In the genomic region with DNA sequence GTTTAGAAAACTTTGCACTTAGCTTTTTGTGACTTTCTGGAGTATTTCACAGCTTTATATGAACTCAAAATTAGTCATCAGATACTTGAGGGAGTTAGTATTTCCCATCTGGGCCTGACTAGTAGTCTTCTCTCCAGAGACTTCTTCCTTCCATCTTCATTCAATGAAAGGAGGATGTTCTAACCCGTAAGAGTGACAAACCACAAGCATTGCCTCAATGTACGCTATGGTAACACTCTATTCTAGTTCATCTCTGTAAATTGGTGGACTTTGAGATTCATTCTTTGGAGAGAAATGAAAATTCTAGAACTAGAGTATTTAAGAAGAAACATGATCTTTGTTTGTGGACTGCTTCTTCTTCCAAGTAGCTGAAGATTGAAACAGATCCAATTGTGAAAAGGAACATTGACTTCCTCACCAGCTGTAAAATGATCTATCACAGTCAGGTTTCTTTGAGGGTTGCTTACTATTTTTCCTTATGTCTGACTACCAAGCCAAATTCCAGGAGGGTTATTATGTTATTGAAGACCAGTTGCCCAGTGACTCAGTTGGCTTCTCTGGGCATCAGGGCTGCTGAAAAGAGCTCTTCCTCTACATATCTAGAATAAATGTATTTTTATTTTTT, we compare ENCODE assay signal across 13 cellular contexts.
"Had no signal": no experiment of that assay in that cellular context is flagged by ENCODE, and none has a peak within 500 bp of the region (broad histone marks: within the 10 kb centered on the region; RNA-seq: fewer than 3 reads in every experiment).

No MANE protein-coding gene starts in this region.

- H3K4me3 Mint-ChIP-seq: activated CD4-positive, alpha-beta T cell treated with anti-CD3 and anti-CD28 coated beads, Interleukin-2, amount 10 ng/mL, durations not matched to agents 7 days and 5 days; neural progenitor cell; stimulated activated effector memory CD8-positive, alpha-beta T cell treated with anti-CD3 and anti-CD28 coated beads, Interleukin-12 subunit alpha, Interleukin-12 subunit beta, amount 100 ng/mL, for 72 hours had no signal

- H3K9me3 Mint-ChIP-seq: activated CD4-positive, alpha-beta T cell treated with anti-CD3 and anti-CD28 coated beads, Interleukin-2, amount 10 ng/mL, durations not matched to agents 7 days and 5 days; activated naive CD4-positive, alpha-beta T cell treated with anti-CD3 and anti-CD28 coated beads, Interleukin-2, amount 50 U/mL, for 72 hours; neural progenitor cell; stimulated activated effector memory CD8-positive, alpha-beta T cell treated with anti-CD3 and anti-CD28 coated beads, Interleukin-12 subunit alpha, Interleukin-12 subunit beta, amount 100 ng/mL, for 72 hours had no signal

- H3K27ac Mint-ChIP-seq: activated CD4-positive, alpha-beta T cell treated with anti-CD3 and anti-CD28 coated beads, Interleukin-2, amount 10 ng/mL, durations not matched to agents 7 days and 5 days; activated naive CD4-positive, alpha-beta T cell treated with anti-CD3 and anti-CD28 coated beads, Interleukin-2, amount 50 U/mL, for 72 hours; neural progenitor cell; stimulated activated effector memory CD8-positive, alpha-beta T cell treated with anti-CD3 and anti-CD28 coated beads, Interleukin-12 subunit alpha, Interleukin-12 subunit beta, amount 100 ng/mL, for 72 hours had no signal

- H3K36me3 Mint-ChIP-seq: activated naive CD4-positive, alpha-beta T cell treated with anti-CD3 and anti-CD28 coated beads, Interleukin-2, amount 50 U/mL, for 72 hours; neural progenitor cell; stimulated activated effector memory CD8-positive, alpha-beta T cell treated with anti-CD3 and anti-CD28 coated beads, Interleukin-12 subunit alpha, Interleukin-12 subunit beta, amount 100 ng/mL, for 72 hours had no signal

- DNase-seq: activated CD4-positive, alpha-beta T cell treated with anti-CD3 and anti-CD28 coated beads, Interleukin-2, amount 10 ng/mL, durations not matched to agents 7 days and 5 days; activated CD4-positive, CD25-positive, alpha-beta regulatory T cell; amygdala; dorsolateral prefrontal cortex; pancreas; T-helper 2 cell; tibial artery had no signal

- H3K4me3 ChIP-seq: breast epithelium, dorsolateral prefrontal cortex, gastroesophageal sphincter, neural progenitor cell, pancreas, skin epidermis, tibial artery had no signal

- ATAC-seq: activated naive CD4-positive, alpha-beta T cell treated with anti-CD3 and anti-CD28 coated beads, Interleukin-2, amount 50 U/mL, for 72 hours; gastroesophageal sphincter; pancreas; stimulated activated effector memory CD8-positive, alpha-beta T cell treated with anti-CD3 and anti-CD28 coated beads, Interleukin-12 subunit alpha, Interleukin-12 subunit beta, amount 100 ng/mL, for 72 hours had no signal

- H3K36me3 ChIP-seq: breast epithelium, gastroesophageal sphincter, neural progenitor cell, pancreas, tibial artery had no signal

- H3K4me2 ChIP-seq: neural progenitor cell had no signal

- H3K9me3 ChIP-seq: breast epithelium, gastroesophageal sphincter, pancreas, tibial artery had no signal

- H3K9ac ChIP-seq: neural progenitor cell had no signal

- H3K4me1 Mint-ChIP-seq: activated CD4-positive, alpha-beta T cell treated with anti-CD3 and anti-CD28 coated beads, Interleukin-2, amount 10 ng/mL, durations not matched to agents 7 days and 5 days; neural progenitor cell; stimulated activated effector memory CD8-positive, alpha-beta T cell treated with anti-CD3 and anti-CD28 coated beads, Interleukin-12 subunit alpha, Interleukin-12 subunit beta, amount 100 ng/mL, for 72 hours had no signal

- H3K4me1 ChIP-seq: breast epithelium, neural progenitor cell, pancreas, tibial artery had no signal

- H3K27ac ChIP-seq: breast epithelium, dorsolateral prefrontal cortex, gastroesophageal sphincter, neural progenitor cell, pancreas, skin epidermis, tibial artery had no signal

- H3K27me3 ChIP-seq: breast epithelium, gastroesophageal sphincter, neural progenitor cell, pancreas, tibial artery had no signal

- H2AFZ ChIP-seq: neural progenitor cell had no signal
